ENCODE assay signal across 15 cellular contexts in genomic region chr14:24059841-24060388, GRCh38. TPM values are rescaled to one million over a fixed set of nuclear protein-coding genes. Genes with fewer than 3 reads are reported as not detected.
DNase-seq lines count a peak whose midpoint lies in the region; ATAC-seq and TF ChIP-seq lines count a peak whose summit lies in the region.
"Had no signal": no experiment of that assay in that cellular context is flagged by ENCODE, and none has a peak within 500 bp of the region (broad histone marks: within the 10 kb centered on the region; RNA-seq: fewer than 3 reads in every experiment).

No MANE protein-coding gene starts in this region.

- no peaks in the 10 kb centered on the region for H3K27me3 Mint-ChIP-seq in neural crest cell (ENCODE audit: low read depth)
- H3K27me3 Mint-ChIP-seq in activated T-helper 1 cell treated with anti-CD3 and anti-CD28 coated beads, Interleukin-12 subunit alpha, Interleukin-12 subunit beta, Interleukin-2, Interleukin-4 antibody, amounts not matched to agents 30 ng/mL and 10 ng/mL and 1 ng/mL, durations not matched to agents 14 hours and 24 hours and 36 hours (ENCODE audit: insufficient read depth) = peaks cover 3% of the 10 kb centered on the region

- DNase-seq in Right ventricle myocardium superior (peak; percentile 40), left ventricle myocardium inferior (no peak), neural crest cell (ENCODE audit: low read depth, low spot score) (no peak), upper lobe of right lung (peak; percentile 58), HUDEP-2 (lab: John Stamatoyannopoulos, UW; ENCODE audit: unreplicated experiment in 76 of 76) (no peak)
- DNase-seq in activated T-helper 1 cell treated with anti-CD3 and anti-CD28 coated beads, Interleukin-12 subunit alpha, Interleukin-12 subunit beta, Interleukin-2, Interleukin-4 antibody, amounts not matched to agents 30 ng/mL and 10 ng/mL and 1 ng/mL, durations not matched to agents 14 hours and 24 hours and 36 hours (ENCODE audit: low spot score) = no peak
- DNase-seq: COR-L47, HCEC 1CT, Kasumi-1, MG63, NCI-H1092, NCI-H2081 had no signal

- H3K9me3 Mint-ChIP-seq in neural crest cell = no peaks in the 10 kb centered on the region
- H3K9me3 Mint-ChIP-seq in activated T-helper 1 cell treated with anti-CD3 and anti-CD28 coated beads, Interleukin-12 subunit alpha, Interleukin-12 subunit beta, Interleukin-2, Interleukin-4 antibody, amounts not matched to agents 30 ng/mL and 10 ng/mL and 1 ng/mL, durations not matched to agents 14 hours and 24 hours and 36 hours = no peaks in the 10 kb centered on the region

- H3K9me3 ChIP-seq in left ventricle myocardium inferior (replicated peaks) (no peaks in the 10 kb centered on the region), upper lobe of right lung (no peaks in the 10 kb centered on the region)
- H3K9me3 ChIP-seq: MG63, Peyer's patch had no signal

- H3K27ac Mint-ChIP-seq in neural crest cell (ENCODE audit: unreplicated experiment) = peak overlapping the region; percentile 67
- H3K27ac Mint-ChIP-seq in activated T-helper 1 cell treated with anti-CD3 and anti-CD28 coated beads, Interleukin-12 subunit alpha, Interleukin-12 subunit beta, Interleukin-2, Interleukin-4 antibody, amounts not matched to agents 30 ng/mL and 10 ng/mL and 1 ng/mL, durations not matched to agents 14 hours and 24 hours and 36 hours = no peak overlapping the region

- no peaks in the 10 kb centered on the region for H3K36me3 ChIP-seq in left ventricle myocardium inferior
- H3K36me3 ChIP-seq in upper lobe of right lung = no peaks in the 10 kb centered on the region
- H3K36me3 ChIP-seq: MG63, Peyer's patch had no signal

- peaks cover 5% of the 10 kb centered on the region for H3K4me1 Mint-ChIP-seq in neural crest cell
- peaks cover 5% of the 10 kb centered on the region for H3K4me1 Mint-ChIP-seq in activated T-helper 1 cell treated with anti-CD3 and anti-CD28 coated beads, Interleukin-12 subunit alpha, Interleukin-12 subunit beta, Interleukin-2, Interleukin-4 antibody, amounts not matched to agents 30 ng/mL and 10 ng/mL and 1 ng/mL, durations not matched to agents 14 hours and 24 hours and 36 hours (ENCODE audit: low read depth)

- H3K27me3 ChIP-seq in left ventricle myocardium inferior (ENCODE audit: low read depth) (peaks cover 10% of the 10 kb centered on the region), upper lobe of right lung (no peaks in the 10 kb centered on the region)
- H3K27me3 ChIP-seq: MG63, Peyer's patch had no signal

- H3K27ac ChIP-seq in left ventricle myocardium inferior (replicated peaks) = no peak overlapping the region
- H3K27ac ChIP-seq in upper lobe of right lung = no peak overlapping the region

- intact Hi-C loops in Right ventricle myocardium superior (cut with DNase I) = loop anchor here (5.0 kb wide), 2 partner anchors 32 to 47 kb away; partner anchors contain the start of gene PCK2
- intact Hi-C loops in left ventricle myocardium inferior (cut with micrococcal nuclease) = loop anchor here (5.0 kb wide), 1 partner anchor 47 kb away; no protein-coding TSS in a partner anchor
- intact Hi-C loops in upper lobe of right lung (cut with DNase I) = loop anchor here (10.0 kb wide), 1 partner anchor 45 kb away; no protein-coding TSS in a partner anchor
- intact Hi-C loops in activated T-helper 1 cell treated with anti-CD3 and anti-CD28 coated beads, Interleukin-12 subunit alpha, Interleukin-12 subunit beta, Interleukin-2, Interleukin-4 antibody, amounts not matched to agents 30 ng/mL and 10 ng/mL and 1 ng/mL, durations not matched to agents 14 hours and 24 hours and 36 hours (cut with micrococcal nuclease) = no loop called here

- ATAC-seq in Right ventricle myocardium superior (ENCODE audit: poor library complexity) = no peak
- ATAC-seq in upper lobe of right lung = no peak
- ATAC-seq: Right ventricle myocardium inferior had no signal

- H3K4me1 ChIP-seq in left ventricle myocardium inferior (no peaks in the 10 kb centered on the region), upper lobe of right lung (no peaks in the 10 kb centered on the region)

- H3K4me3 ChIP-seq in left ventricle myocardium inferior (no peak overlapping the region), upper lobe of right lung (no peak overlapping the region)
- H3K4me3 ChIP-seq: MG63, Peyer's patch had no signal

- TF ChIP-seq CTCF in left ventricle myocardium inferior (IDR thresholded peaks at IDR 0.05; ENCODE audit: borderline replicate concordance) (no peak), neural crest cell (conservative IDR thresholded peaks at IDR 0.05) (no peak), upper lobe of right lung (IDR thresholded peaks at IDR 0.05) (no peak)

- no peaks in the 10 kb centered on the region for H3K36me3 Mint-ChIP-seq in neural crest cell (ENCODE audit: low read depth)
- H3K36me3 Mint-ChIP-seq in activated T-helper 1 cell treated with anti-CD3 and anti-CD28 coated beads, Interleukin-12 subunit alpha, Interleukin-12 subunit beta, Interleukin-2, Interleukin-4 antibody, amounts not matched to agents 30 ng/mL and 10 ng/mL and 1 ng/mL, durations not matched to agents 14 hours and 24 hours and 36 hours (ENCODE audit: low read depth) = no peaks in the 10 kb centered on the region

- H3K4me3 Mint-ChIP-seq in neural crest cell = no peak overlapping the region
- no peak overlapping the region for H3K4me3 Mint-ChIP-seq in activated T-helper 1 cell treated with anti-CD3 and anti-CD28 coated beads, Interleukin-12 subunit alpha, Interleukin-12 subunit beta, Interleukin-2, Interleukin-4 antibody, amounts not matched to agents 30 ng/mL and 10 ng/mL and 1 ng/mL, durations not matched to agents 14 hours and 24 hours and 36 hours

RNA-seq across cellular contexts. Expression of gene CARMIL3, which starts 8.1 kb away (rescaled TPM):
- 0.08 TPM for total RNA-seq in Right ventricle myocardium superior
- total RNA-seq in left ventricle myocardium inferior = 0.11 TPM
- 9.3 and 9.4 TPM in 2 replicates for total RNA-seq in neural crest cell
- 0.96 TPM for total RNA-seq in upper lobe of right lung
- 3.0 and 3.4 TPM in 2 replicates for total RNA-seq in activated T-helper 1 cell treated with anti-CD3 and anti-CD28 coated beads, Interleukin-12 subunit alpha, Interleukin-12 subunit beta, Interleukin-2, Interleukin-4 antibody, amounts not matched to agents 30 ng/mL and 10 ng/mL and 1 ng/mL, durations not matched to agents 14 hours and 24 hours and 36 hours

RNA-seq across cellular contexts. Expression of gene CPNE6, which starts 11.4 kb away (rescaled TPM):
- total RNA-seq in Right ventricle myocardium superior (not detected), left ventricle myocardium inferior (not detected), neural crest cell (not detected in 2 replicates), upper lobe of right lung (not detected)
- not detected in 2 replicates for total RNA-seq in activated T-helper 1 cell treated with anti-CD3 and anti-CD28 coated beads, Interleukin-12 subunit alpha, Interleukin-12 subunit beta, Interleukin-2, Interleukin-4 antibody, amounts not matched to agents 30 ng/mL and 10 ng/mL and 1 ng/mL, durations not matched to agents 14 hours and 24 hours and 36 hours
- total RNA-seq: NCI-H460, Right ventricle myocardium inferior had no signal

RNA-seq across cellular contexts. Expression of gene PCK2, which starts 34.2 kb away (rescaled TPM):
- total RNA-seq in Right ventricle myocardium superior (2.7 TPM), left ventricle myocardium inferior (3.1 TPM), neural crest cell (26.1 and 26.7 TPM in 2 replicates), upper lobe of right lung (39.9 TPM)
- total RNA-seq in activated T-helper 1 cell treated with anti-CD3 and anti-CD28 coated beads, Interleukin-12 subunit alpha, Interleukin-12 subunit beta, Interleukin-2, Interleukin-4 antibody, amounts not matched to agents 30 ng/mL and 10 ng/mL and 1 ng/mL, durations not matched to agents 14 hours and 24 hours and 36 hours = 55.0 and 62.8 TPM in 2 replicates

RNA-seq across cellular contexts. Expression of gene DCAF11, which starts 54.7 kb away (rescaled TPM):
- total RNA-seq in Right ventricle myocardium superior (81.7 TPM), left ventricle myocardium inferior (74.7 TPM), neural crest cell (52.5 and 53.9 TPM in 2 replicates), upper lobe of right lung (57.8 TPM)
- total RNA-seq in activated T-helper 1 cell treated with anti-CD3 and anti-CD28 coated beads, Interleukin-12 subunit alpha, Interleukin-12 subunit beta, Interleukin-2, Interleukin-4 antibody, amounts not matched to agents 30 ng/mL and 10 ng/mL and 1 ng/mL, durations not matched to agents 14 hours and 24 hours and 36 hours = 69.9 and 71.6 TPM in 2 replicates

RNA-seq across cellular contexts. Expression of gene NRL, which starts 54.8 kb away (rescaled TPM):
- total RNA-seq in Right ventricle myocardium superior (0.75 TPM), left ventricle myocardium inferior (1.5 TPM), neural crest cell (1.2 and 2.3 TPM in 2 replicates), upper lobe of right lung (2.8 TPM)
- total RNA-seq in activated T-helper 1 cell treated with anti-CD3 and anti-CD28 coated beads, Interleukin-12 subunit alpha, Interleukin-12 subunit beta, Interleukin-2, Interleukin-4 antibody, amounts not matched to agents 30 ng/mL and 10 ng/mL and 1 ng/mL, durations not matched to agents 14 hours and 24 hours and 36 hours = 2.1 and 2.7 TPM in 2 replicates

Comparison
In these comparisons a context has a peak if more than half of its experiments do, and no peak if none do; other contexts are left out.
1. DNase-seq: peak in Right ventricle myocardium superior (single experiment) and upper lobe of right lung (single experiment); none in left ventricle myocardium inferior (single experiment), neural crest cell (single experiment), HUDEP-2 (0 of 76) and activated T-helper 1 cell treated with anti-CD3 and anti-CD28 coated beads, Interleukin-12 subunit alpha, Interleukin-12 subunit beta, Interleukin-2, Interleukin-4 antibody, amounts not matched to agents 30 ng/mL and 10 ng/mL and 1 ng/mL, durations not matched to agents 14 hours and 24 hours and 36 hours (single experiment).